In the genomic region with DNA sequence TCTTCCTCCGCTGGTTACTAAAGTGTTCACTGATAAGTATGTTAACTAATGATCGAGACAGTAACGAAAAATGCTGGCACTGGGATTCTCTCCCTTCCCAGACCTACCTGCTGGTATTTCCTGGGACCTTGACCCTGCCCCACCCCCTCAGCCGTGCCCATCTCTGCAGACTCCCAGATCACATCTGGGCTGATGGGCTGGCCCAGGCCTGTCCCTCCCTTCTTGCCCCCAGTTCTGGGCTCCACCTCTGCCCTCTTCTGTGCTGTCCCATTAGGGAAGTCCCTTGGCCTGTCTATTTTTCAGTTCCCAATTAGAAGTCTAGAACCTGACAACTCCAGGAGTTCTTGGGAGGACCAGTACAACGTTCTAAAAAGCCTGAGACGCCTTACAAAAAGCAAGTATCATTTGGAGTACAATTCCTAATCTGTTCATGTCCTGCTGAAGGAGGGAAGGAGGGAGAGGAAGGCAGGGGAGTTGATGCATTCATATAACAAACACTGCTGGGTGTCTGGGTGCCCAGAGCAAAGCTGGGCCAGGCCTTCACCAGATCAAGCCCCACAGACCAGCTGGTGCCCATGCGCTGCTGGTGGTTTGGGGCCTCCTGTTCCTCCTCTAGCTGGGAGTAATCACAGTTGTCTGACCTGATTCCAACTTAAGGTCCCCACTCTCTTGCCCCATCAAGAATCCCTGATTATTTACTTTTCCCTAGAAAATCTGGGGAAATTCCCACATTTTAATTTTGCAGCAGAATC, we compare ENCODE assay signal across 10 cellular contexts. TPM values are rescaled to one million over a fixed set of nuclear protein-coding genes. Genes with fewer than 3 reads are reported as not detected.
DNase-seq lines count a peak whose midpoint lies in the region; ATAC-seq and TF ChIP-seq lines count a peak whose summit lies in the region.
"Had no signal": no experiment of that assay in that cellular context is flagged by ENCODE, and none has a peak within 500 bp of the region (broad histone marks: within the 10 kb centered on the region; RNA-seq: fewer than 3 reads in every experiment).

No MANE protein-coding gene starts in this region.

- H3K27me3 Mint-ChIP-seq in activated B cell treated with CpG ODN at 0.5 μM for 24 hours = no peaks in the 10 kb centered on the region

- no peak for TF ChIP-seq POLR2A in uterus (IDR thresholded peaks at IDR 0.05)

- 58 to 61% methylated on average over 7 of the region's 7 CpGs for WGBS in heart right ventricle, 2 donors

- peaks cover 18% of the 10 kb centered on the region for H3K4me1 Mint-ChIP-seq in activated B cell treated with CpG ODN at 0.5 μM for 24 hours

- no peak for ATAC-seq in heart right ventricle
- ATAC-seq in left ventricle myocardium superior = no peak
- ATAC-seq in activated B cell treated with CpG ODN at 0.5 μM for 24 hours (ENCODE audit: low read depth) = no peak
- peak; percentile 69 for ATAC-seq in mucosa of descending colon

- peak overlapping the region; percentile 59 for H3K27ac Mint-ChIP-seq in activated B cell treated with CpG ODN at 0.5 μM for 24 hours

- TF ChIP-seq CTCF in heart right ventricle (IDR thresholded peaks at IDR 0.05) = no peak
- TF ChIP-seq CTCF in activated B cell treated with CpG ODN at 0.5 μM for 24 hours (IDR thresholded peaks at IDR 0.05) = no peak
- no peak for TF ChIP-seq CTCF in mucosa of descending colon (IDR thresholded peaks at IDR 0.05)
- TF ChIP-seq CTCF in uterus (IDR thresholded peaks at IDR 0.05) = no peak
- TF ChIP-seq CTCF in GM10266 (IDR thresholded peaks at IDR 0.05; ENCODE audit: control insufficient read depth, insufficient read depth, low read depth, missing control alignments) = no peak

- H3K4me3 ChIP-seq in heart right ventricle (no peak overlapping the region), mucosa of descending colon (no peak overlapping the region), uterus (no peak overlapping the region)

- H3K27me3 ChIP-seq in heart right ventricle (no peaks in the 10 kb centered on the region), uterus (no peaks in the 10 kb centered on the region)

- no peaks in the 10 kb centered on the region for H3K36me3 Mint-ChIP-seq in activated B cell treated with CpG ODN at 0.5 μM for 24 hours (ENCODE audit: low read depth)

- H3K9me3 Mint-ChIP-seq in activated B cell treated with CpG ODN at 0.5 μM for 24 hours = no peaks in the 10 kb centered on the region

- peak overlapping the region; percentile 8 to 92 (median 59) for H3K27ac ChIP-seq in heart right ventricle
- peak overlapping the region; percentile 38 to 41 for H3K27ac ChIP-seq in uterus

- intact Hi-C loops in heart right ventricle (cut with DNase I) = loop anchor here in 4 of 10 donors (2.0 to 10.0 kb wide), 4 partner anchors 41 to 133 kb away; no protein-coding TSS in a partner anchor
- intact Hi-C loops in left ventricle myocardium superior (cut with micrococcal nuclease) = no loop called here
- intact Hi-C loops in activated B cell treated with CpG ODN at 0.5 μM for 24 hours (cut with micrococcal nuclease) = no loop called here
- intact Hi-C loops in mucosa of descending colon (cut with DNase I, micrococcal nuclease) = no loop called here
- intact Hi-C loops in uterus (cut with DNase I; ENCODE audit: low total_unique reads) = no loop called here

- CTCF ChIA-PET in activated B cell treated with CpG ODN at 0.5 μM for 24 hours (lab: Charles Lee) = no interaction called here

- H3K36me3 ChIP-seq in heart right ventricle (peaks cover 0 to 71% (median 4%) of the 10 kb centered on the region in 9 donors), mucosa of descending colon (ENCODE audit: low read depth) (no peaks in the 10 kb centered on the region), uterus (no peaks in the 10 kb centered on the region)

- H3K4me1 ChIP-seq in heart right ventricle = peaks cover 23 to 85% (median 70%) of the 10 kb centered on the region in 9 donors
- peaks cover 19% of the 10 kb centered on the region for H3K4me1 ChIP-seq in mucosa of descending colon (ENCODE audit: low read depth)
- peaks cover 0 to 5% of the 10 kb centered on the region in 2 donors for H3K4me1 ChIP-seq in uterus

- no peak overlapping the region for H3K4me3 Mint-ChIP-seq in activated B cell treated with CpG ODN at 0.5 μM for 24 hours

- H3K9me3 ChIP-seq in heart right ventricle (no peaks in the 10 kb centered on the region), mucosa of descending colon (no peaks in the 10 kb centered on the region), uterus (no peaks in the 10 kb centered on the region)

- POLR2A ChIA-PET in activated B cell treated with CpG ODN at 0.5 μM for 24 hours (lab: Charles Lee) = no interaction called here

- no peak for DNase-seq in heart right ventricle
- no peak for DNase-seq in left ventricle myocardium superior
- no peak for DNase-seq in activated B cell treated with CpG ODN at 0.5 μM for 24 hours
- DNase-seq in mucosa of descending colon = peak; percentile 71 to 76 (median 72)
- no peak for DNase-seq in uterus
- no peak for DNase-seq in DMS 273 (lab: John Stamatoyannopoulos, UW; ENCODE audit: unreplicated experiment)
- DNase-seq in GM10266 (ENCODE audit: extremely low spot score) = no peak
- no peak for DNase-seq in anterior cingulate cortex (lab: John Stamatoyannopoulos, UW)
- DNase-seq: hypothalamus, NCI-H446 had no signal

RNA-seq across cellular contexts. Expression of gene NEURL1B, which starts 47.1 kb away (rescaled TPM):
- total RNA-seq in heart right ventricle = 10 to 100 TPM; 14.4 to 45.8 (median 21.6) TPM
- polyA plus RNA-seq in heart right ventricle = 10 to 100 TPM; 16.7 to 29.1 TPM
- 32.0 TPM for total RNA-seq in left ventricle myocardium superior
- total RNA-seq in activated B cell treated with CpG ODN at 0.5 μM for 24 hours = 0.07 and 0.09 TPM in 2 replicates
- total RNA-seq in mucosa of descending colon = 10 to 100 TPM; 65.7 to 97.6 (median 96.6) TPM
- 100 to 1,000 TPM in 1 of 4 donors, 10 to 100 TPM in 3; 51.1 to 136 (median 74.1) TPM for total RNA-seq in uterus

Comparison
In these comparisons a context has a peak if more than half of its experiments do, and no peak if none do; other contexts are left out.
1. DNase-seq: peak in mucosa of descending colon (3 of 3); none in heart right ventricle (0 of 2), left ventricle myocardium superior (single experiment), activated B cell treated with CpG ODN at 0.5 μM for 24 hours (single experiment), uterus (0 of 2), DMS 273 (single experiment), GM10266 (single experiment) and anterior cingulate cortex (0 of 58).
2. RNA of gene NEURL1B, which starts 47.1 kb away (total RNA-seq): 65.7 to 97.6 TPM in mucosa of descending colon, 51.1 to 136 TPM in uterus, 32.0 TPM in left ventricle myocardium superior (single experiment) and 14.4 to 45.8 TPM in heart right ventricle; 0.07 to 0.09 TPM in activated B cell treated with CpG ODN at 0.5 μM for 24 hours; every median in the first group is over 10 times any median in the second.